30 cellular contexts compared by ENCODE assay signal in the genomic region with DNA sequence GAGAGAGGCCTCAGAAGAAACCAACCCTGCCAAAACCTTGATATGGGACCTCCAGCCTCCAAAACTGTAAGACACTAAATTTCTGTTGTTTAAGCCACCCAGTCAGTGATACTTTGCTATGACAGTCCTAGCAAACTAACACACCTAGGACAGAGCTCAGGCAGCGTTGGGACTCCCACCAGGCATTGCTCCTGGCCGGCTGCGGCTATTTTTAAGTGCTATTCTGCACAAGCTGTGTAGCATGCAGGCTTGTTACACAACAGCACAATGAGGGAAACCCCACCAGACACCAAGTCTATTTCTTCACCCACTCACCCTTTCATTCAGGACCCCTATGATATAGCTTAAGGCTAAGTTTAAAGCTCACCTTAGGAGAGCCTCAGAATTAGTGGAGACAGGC.
"Had no signal": no experiment of that assay in that cellular context is flagged by ENCODE, and none has a peak within 500 bp of the region (broad histone marks: within the 10 kb centered on the region; RNA-seq: fewer than 3 reads in every experiment).

No MANE protein-coding gene starts in this region.

- H2AFZ ChIP-seq: neural progenitor cell, parathyroid adenoma had no signal

- H3K27me3 ChIP-seq: neural progenitor cell, neutrophil, testis, thyroid gland, transverse colon, upper lobe of left lung, vagina had no signal

- DNase-seq: head of caudate nucleus; hypothalamus; immature natural killer cell; kidney; lower lobe of right lung; mammary epithelial cell; mesendoderm; midbrain; mucosa of descending colon; naive thymus-derived CD8-positive, alpha-beta T cell; occipital lobe; psoas muscle; stimulated activated CD4-positive, alpha-beta T cell treated with anti-CD3 and anti-CD28 coated beads, Interleukin-12 subunit alpha, Interleukin-12 subunit beta, amount 100 ng/mL, for 4 hours; stimulated activated CD4-positive, alpha-beta T cell treated with anti-CD3 and anti-CD28 coated beads, Interleukin-15, amount 100 ng/mL, for 24 hours; stimulated activated CD4-positive, alpha-beta T cell treated with anti-CD3 and anti-CD28 coated beads, Interleukin-2, amount 100 ng/mL, for 24 hours; stimulated activated CD4-positive, alpha-beta T cell treated with anti-CD3 and anti-CD28 coated beads, Interleukin-4, amount 100 ng/mL, for 24 hours; stimulated activated naive CD4-positive, alpha-beta T cell treated with Interleukin-2 at 50 U/mL for 16 hours; stimulated activated naive CD8-positive, alpha-beta T cell treated with anti-CD3 and anti-CD28 coated beads, Interleukin-15, amount 100 ng/mL, for 72 hours; testis; thyroid gland; transverse colon; upper lobe of left lung had no signal

- H3K4me1 Mint-ChIP-seq: nephron, neural progenitor cell had no signal

- H3K9me3 ChIP-seq: lower lobe of right lung, mucosa of descending colon, neutrophil, psoas muscle, testis, thyroid gland, transverse colon, upper lobe of left lung, vagina had no signal

- H3K36me3 Mint-ChIP-seq: immature natural killer cell; naive thymus-derived CD8-positive, alpha-beta T cell; stimulated activated effector memory CD8-positive, alpha-beta T cell treated with anti-CD3 and anti-CD28 coated beads, Interleukin-12 subunit alpha, Interleukin-12 subunit beta, amount 100 ng/mL, for 72 hours had no signal

- H3K9me3 Mint-ChIP-seq: immature natural killer cell; naive thymus-derived CD8-positive, alpha-beta T cell; nephron; neural progenitor cell; stimulated activated effector memory CD8-positive, alpha-beta T cell treated with anti-CD3 and anti-CD28 coated beads, Interleukin-12 subunit alpha, Interleukin-12 subunit beta, amount 100 ng/mL, for 72 hours; stimulated activated naive CD8-positive, alpha-beta T cell treated with anti-CD3 and anti-CD28 coated beads, Interleukin-15, amount 100 ng/mL, for 72 hours had no signal

- ATAC-seq: lower lobe of right lung; mucosa of descending colon; naive thymus-derived CD8-positive, alpha-beta T cell; psoas muscle; sciatic nerve; stimulated activated effector memory CD8-positive, alpha-beta T cell treated with anti-CD3 and anti-CD28 coated beads, Interleukin-12 subunit alpha, Interleukin-12 subunit beta, amount 100 ng/mL, for 72 hours; stimulated activated naive CD8-positive, alpha-beta T cell treated with anti-CD3 and anti-CD28 coated beads, Interleukin-15, amount 100 ng/mL, for 72 hours had no signal

- H3K27ac ChIP-seq: lower lobe of right lung, neural progenitor cell, neutrophil, parathyroid adenoma, psoas muscle, skin epidermis, testis, thyroid gland, transverse colon, upper lobe of left lung, vagina had no signal

- H3K4me1 ChIP-seq: lower lobe of right lung, neural progenitor cell, parathyroid adenoma, psoas muscle, testis, thyroid gland, upper lobe of left lung, vagina had no signal

- H3K4me2 ChIP-seq: neural progenitor cell had no signal

- H3K9ac ChIP-seq: neural progenitor cell, parathyroid adenoma had no signal

- H3K27ac Mint-ChIP-seq: immature natural killer cell; nephron; neural progenitor cell; stimulated activated effector memory CD8-positive, alpha-beta T cell treated with anti-CD3 and anti-CD28 coated beads, Interleukin-12 subunit alpha, Interleukin-12 subunit beta, amount 100 ng/mL, for 72 hours; stimulated activated naive CD8-positive, alpha-beta T cell treated with anti-CD3 and anti-CD28 coated beads, Interleukin-15, amount 100 ng/mL, for 72 hours had no signal

- H3K27me3 Mint-ChIP-seq: naive thymus-derived CD8-positive, alpha-beta T cell; stimulated activated naive CD8-positive, alpha-beta T cell treated with anti-CD3 and anti-CD28 coated beads, Interleukin-15, amount 100 ng/mL, for 72 hours had no signal

- H3K79me2 ChIP-seq: parathyroid adenoma had no signal

- H3K4me3 Mint-ChIP-seq: immature natural killer cell; naive thymus-derived CD8-positive, alpha-beta T cell; nephron; neural progenitor cell; stimulated activated effector memory CD8-positive, alpha-beta T cell treated with anti-CD3 and anti-CD28 coated beads, Interleukin-12 subunit alpha, Interleukin-12 subunit beta, amount 100 ng/mL, for 72 hours; stimulated activated naive CD8-positive, alpha-beta T cell treated with anti-CD3 and anti-CD28 coated beads, Interleukin-15, amount 100 ng/mL, for 72 hours had no signal

- H3K4me3 ChIP-seq: lower lobe of right lung, mucosa of descending colon, neural progenitor cell, psoas muscle, skin epidermis, testis, thyroid gland, transverse colon, upper lobe of left lung, vagina had no signal

- H3K36me3 ChIP-seq: neural progenitor cell, neutrophil, vagina had no signal
